In the genomic region with DNA sequence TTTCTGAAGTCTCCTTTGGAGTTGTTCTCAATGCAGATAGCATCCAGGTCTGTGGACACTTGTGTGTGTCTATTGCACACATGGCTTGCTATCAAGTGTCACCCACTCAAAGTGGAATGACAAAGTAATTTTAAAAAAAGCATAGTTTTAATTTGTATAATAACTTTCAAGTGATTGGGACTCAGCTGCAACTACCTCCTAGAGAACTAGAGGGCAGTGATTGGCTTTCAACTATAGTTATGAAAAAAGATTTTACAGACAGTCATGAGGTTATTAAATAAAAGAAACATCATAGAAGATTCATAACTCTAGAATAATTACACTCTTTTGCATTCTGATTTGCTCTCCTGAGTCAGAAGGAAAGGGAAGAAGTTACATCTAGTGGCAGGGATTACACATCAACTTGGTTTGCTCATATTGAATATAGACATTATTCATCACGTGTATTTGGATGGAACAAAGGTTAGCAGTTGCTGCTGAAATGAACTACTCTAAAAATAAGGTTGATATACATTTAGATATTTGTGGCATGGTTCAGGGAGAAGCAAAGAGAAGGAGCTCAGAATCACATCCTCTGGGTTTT, we compare ENCODE assay signal across 22 cellular contexts. TPM values are rescaled to one million over a fixed set of nuclear protein-coding genes. Genes with fewer than 3 reads are reported as not detected.
A peak's percentile ranks its signal among the peaks of the same experiment; 100 is the strongest.
DNase-seq lines count a peak whose midpoint lies in the region; FAIRE-seq and TF ChIP-seq lines count a peak whose summit lies in the region.
"Had no signal": no experiment of that assay in that cellular context is flagged by ENCODE, and none has a peak within 500 bp of the region (broad histone marks: within the 10 kb centered on the region; RNA-seq: fewer than 3 reads in every experiment).

No MANE protein-coding gene starts in this region.

- peaks cover 77% of the 10 kb centered on the region for H3K79me2 ChIP-seq in mammary epithelial cell (ENCODE audit: insufficient read depth, low read length)

- peak overlapping the region; percentile 50 for H3K27ac ChIP-seq in mammary epithelial cell (ENCODE audit: insufficient read depth, low read depth, low read length)
- H3K27ac ChIP-seq: BLaER1, lower lobe of right lung, thoracic aorta had no signal

- H3K36me3 ChIP-seq in mammary epithelial cell (ENCODE audit: insufficient read depth, low read length): no peaks in the 10 kb centered on the region
- H3K36me3 ChIP-seq: BLaER1, lower lobe of right lung, thoracic aorta had no signal

- DNase-seq in AG09309 (ENCODE audit: low read depth): no peak
- DNase-seq in HCEC 1CT: peak; percentile 40
- peak; percentile 50 for DNase-seq in mammary epithelial cell
- no peak for DNase-seq in COLO668 (lab: John Stamatoyannopoulos, UW; ENCODE audit: unreplicated experiment)
- no peak for DNase-seq in mesenteric fat pad (ENCODE audit: low spot score)
- no peak for DNase-seq in DMS153 (lab: John Stamatoyannopoulos, UW)
- no peak for DNase-seq in NCI-H345 (lab: John Stamatoyannopoulos, UW)
- DNase-seq: activated naive CD8-positive, alpha-beta T cell treated with anti-CD3 and anti-CD28 coated beads, Interleukin-2, amount 50 U/mL, for 24 hours; H7; KG1; lower lobe of right lung; naive B cell; NCI-H1092 treated with DMSO at 0.1 percent for 48 hours; NCI-H774; posterior cingulate gyrus had no signal

- intact Hi-C loops in mammary epithelial cell (cut with micrococcal nuclease): no loop called here

- no peaks in the 10 kb centered on the region for H3K9me3 ChIP-seq in mammary epithelial cell (replicated peaks; ENCODE audit: insufficient read depth, low read length)
- H3K9me3 ChIP-seq: BLaER1, lower lobe of right lung, thoracic aorta had no signal

- no peak overlapping the region for H3K9ac ChIP-seq in mammary epithelial cell (ENCODE audit: insufficient read depth, low read length)
- H3K9ac ChIP-seq: BLaER1 had no signal

- H3K4me3 ChIP-seq in AG09309 (ENCODE audit: control insufficient read depth, low read depth, low read length) (no peak overlapping the region), mammary epithelial cell (replicated peaks in 1 of 3; ENCODE audit: insufficient read depth in 1 of 3, low read depth in 2 of 3, low read length in 3 of 3) (no peak overlapping the region)
- H3K4me3 ChIP-seq: BLaER1, lower lobe of right lung, thoracic aorta had no signal

- H3K4me2 ChIP-seq in mammary epithelial cell (ENCODE audit: insufficient read depth, low read depth, low read length): peak overlapping the region; percentile 58
- H3K4me2 ChIP-seq: BLaER1 had no signal

- no TSS peak for BruUV-seq in mammary epithelial cell (replicated peaks; lab: Mats Ljungman, UMichigan)

- in situ Hi-C loops in mammary epithelial cell (cut with MboI; ENCODE audit: low sequenced_read_pairs in 2 of 2): no loop called here

- H3K4me1 ChIP-seq in mammary epithelial cell (ENCODE audit: insufficient read depth, low read length): peaks cover 48% of the 10 kb centered on the region

- dilution Hi-C loops in mammary epithelial cell (cut with HindIII; ENCODE audit: low sequenced_read_pairs): no loop called here

- CTCF ChIA-PET in mammary epithelial cell (lab: Charles Lee; ENCODE audit: low non-redundant PET): no interaction called here

- H4K20me1 ChIP-seq in mammary epithelial cell (ENCODE audit: insufficient read depth, low read length): no peaks in the 10 kb centered on the region
- H4K20me1 ChIP-seq: BLaER1 had no signal

- peak; percentile 23 for TF ChIP-seq CTCF in AG09309 (IDR thresholded peaks at IDR 0.05; ENCODE audit: control insufficient read depth, insufficient read depth, low read depth, low read length, missing control alignments)
- TF ChIP-seq CTCF in mammary epithelial cell (conservative IDR thresholded peaks at IDR 0.05 in 1 of 2, IDR thresholded peaks at IDR 0.05 in 1 of 2; ENCODE audit: extremely low read depth in 1 of 2, insufficient read depth in 1 of 2, low read depth in 1 of 2, low read length in 2 of 2): peak in 1 of 2 donors; percentile 30

- 95% methylated on average over 1 of the region's 1 CpG for WGBS in mammary epithelial cell (ENCODE audit: low coverage, missing lambda C conversion rate)

- peak; percentile 96 for FAIRE-seq in islet of Langerhans (lab: Jason Lieb, UNC)
- FAIRE-seq: endometrium had no signal

- peak overlapping the region; percentile 9 for H2AFZ ChIP-seq in mammary epithelial cell (ENCODE audit: low read depth, low read length)

- H3K27me3 ChIP-seq in mammary epithelial cell (ENCODE audit: insufficient read depth, low read length): no peaks in the 10 kb centered on the region

RNA-seq across cellular contexts. Expression of gene GPR39, which starts 4.7 kb away (rescaled TPM):
- total RNA-seq in mammary epithelial cell: 10 to 100 TPM in 1 of 2 donors, 1 to 10 TPM in 1; 5.7 to 10.3 TPM
- polyA plus RNA-seq in mammary epithelial cell: 15.6 TPM
- polyA minus RNA-seq in mammary epithelial cell: 23.3 TPM
- total RNA-seq in mesenteric fat pad: 1.3 TPM
- total RNA-seq: activated CD8-positive, alpha-beta memory T cell treated with anti-CD3 and anti-CD28 coated beads for 36 hours; activated T-helper 2 cell treated with anti-CD3 and anti-CD28 coated beads, Interferon-gamma antibody, Interleukin-2, Interleukin-4, amounts not matched to agents 10 μg/mL and 5 μg/mL and 100 μg/mL, durations not matched to agents 14 hours and 24 hours and 36 hours; T-helper 1 cell treated with Interleukin-12 subunit alpha and Interleukin-12 subunit beta and Interleukin-4 antibody, amounts not matched to agents 30 ng/mL and 1 ng/mL, for 36 hours had no signal

Comparison
In these comparisons a context has a peak if more than half of its experiments do, and no peak if none do; other contexts are left out.
1. DNase-seq: peak in HCEC 1CT (single experiment) and mammary epithelial cell (single experiment); none in AG09309 (single experiment), COLO668 (single experiment), mesenteric fat pad (single experiment), DMS153 (single experiment) and NCI-H345 (single experiment).